ENCODE assay signal across 15 cellular contexts in the genomic region with DNA sequence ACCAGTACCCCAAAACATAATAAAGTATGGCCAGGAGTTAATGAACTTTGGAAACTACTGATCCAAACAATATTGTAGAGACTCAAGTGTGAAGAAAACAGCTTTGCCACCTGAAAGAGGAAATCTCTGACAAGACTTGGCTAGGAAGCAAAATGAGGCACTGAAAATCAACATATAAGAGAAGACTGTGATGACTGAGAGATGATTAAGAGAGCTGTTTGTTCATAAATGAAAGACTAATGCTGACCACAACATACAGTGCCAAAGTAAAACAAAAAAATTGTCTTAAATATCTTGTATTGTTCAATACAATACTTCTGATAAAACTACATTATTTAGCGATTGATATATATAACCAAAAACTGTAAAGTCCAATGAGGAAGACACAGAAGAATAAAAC. TPM values are rescaled to one million over a fixed set of nuclear protein-coding genes. Genes with fewer than 3 reads are reported as not detected.
A peak's percentile ranks its signal among the peaks of the same experiment; 100 is the strongest.
DNase-seq lines count a peak whose midpoint lies in the region; ATAC-seq and TF ChIP-seq lines count a peak whose summit lies in the region.
"Had no signal": no experiment of that assay in that cellular context is flagged by ENCODE, and none has a peak within 500 bp of the region (broad histone marks: within the 10 kb centered on the region; RNA-seq: fewer than 3 reads in every experiment).

No MANE protein-coding gene starts in this region.

- peaks cover 49% of the 10 kb centered on the region for H3K4me1 Mint-ChIP-seq in activated naive CD4-positive, alpha-beta T cell treated with anti-CD3 and anti-CD28 coated beads, Interleukin-2, amount 50 U/mL, for 24 hours
- H3K4me1 Mint-ChIP-seq in stimulated activated memory B cell treated with anti-CD40 and anti-IgM and Interleukin-4, amounts not matched to agents 10 μg/mL and 1 μg/mL and 100 μg/mL, for 72 hours = peaks cover 14% of the 10 kb centered on the region

- CTCF ChIA-PET in Panc1 (lab: Charles Lee) = no interaction called here

- peaks cover 4% of the 10 kb centered on the region for H3K36me3 Mint-ChIP-seq in activated naive CD4-positive, alpha-beta T cell treated with anti-CD3 and anti-CD28 coated beads, Interleukin-2, amount 50 U/mL, for 24 hours
- peaks cover 21% of the 10 kb centered on the region for H3K36me3 Mint-ChIP-seq in stimulated activated memory B cell treated with anti-CD40 and anti-IgM and Interleukin-4, amounts not matched to agents 10 μg/mL and 1 μg/mL and 100 μg/mL, for 72 hours

- DNase-seq in activated naive CD4-positive, alpha-beta T cell treated with anti-CD3 and anti-CD28 coated beads, Interleukin-2, amount 50 U/mL, for 16 hours = no peak
- no peak for DNase-seq in Panc1 (ENCODE audit: low read depth, low spot score)
- peak; percentile 66 for DNase-seq in epithelial cell of esophagus (ENCODE audit: low read depth)
- DNase-seq in anterior cingulate cortex (lab: John Stamatoyannopoulos, UW) = no peak
- DNase-seq in left lobe of liver (ENCODE audit: low spot score) = no peak
- no peak for DNase-seq in activated effector memory CD4-positive, alpha-beta T cell treated with Interleukin-2 at 50 U/mL for 16 hours
- DNase-seq: DMS79 treated with DMSO at 0.1 percent for 48 hours, esophagus squamous epithelium, NCI-H1930, NCI-H69, ovary, trophoblast cell had no signal

- TSS peak; percentile 4 for BruUV-seq in Panc1 (replicated peaks; lab: Mats Ljungman, UMichigan)

- intact Hi-C loops in Panc1 (cut with micrococcal nuclease; ENCODE audit: unreplicated experiment) = no loop called here

- no peak overlapping the region for H3K4me3 ChIP-seq in Panc1 (ENCODE audit: low read depth in 2 of 2, low read length in 2 of 2)
- H3K4me3 ChIP-seq in epithelial cell of esophagus (ENCODE audit: low read length) = no peak overlapping the region
- H3K4me3 ChIP-seq: esophagus squamous epithelium, ovary had no signal

- TF ChIP-seq CTCF in Panc1 (IDR thresholded peaks at IDR 0.05) (no peak), epithelial cell of esophagus (IDR thresholded peaks at IDR 0.05; ENCODE audit: insufficient read depth, low read depth, low read length, missing control alignments) (no peak)

- H3K27ac Mint-ChIP-seq in activated naive CD4-positive, alpha-beta T cell treated with anti-CD3 and anti-CD28 coated beads, Interleukin-2, amount 50 U/mL, for 24 hours = peak overlapping the region; percentile 85
- peak overlapping the region; percentile 70 for H3K27ac Mint-ChIP-seq in stimulated activated memory B cell treated with anti-CD40 and anti-IgM and Interleukin-4, amounts not matched to agents 10 μg/mL and 1 μg/mL and 100 μg/mL, for 72 hours

- H3K27me3 ChIP-seq in Panc1 (ENCODE audit: control insufficient read depth, insufficient read depth, low read length) = no peaks in the 10 kb centered on the region
- H3K27me3 ChIP-seq: esophagus squamous epithelium, ovary had no signal

- POLR2A ChIA-PET in Panc1 (lab: Charles Lee) = interaction anchor here (0.7 kb wide), 1 partner anchor 577 kb away, joined by 4 read pairs; no protein-coding TSS in a partner anchor

- H3K4me1 ChIP-seq in Panc1 (ENCODE audit: control insufficient read depth, insufficient read depth, low read length) = no peaks in the 10 kb centered on the region; the same call in 1 of the 2 replicates

- H3K27ac ChIP-seq in Panc1 (ENCODE audit: low read length) = no peak overlapping the region
- H3K27ac ChIP-seq: esophagus squamous epithelium, ovary had no signal

- no peak for ATAC-seq in Panc1
- ATAC-seq in stimulated activated memory B cell treated with anti-CD40 and anti-IgM and Interleukin-4, amounts not matched to agents 10 μg/mL and 1 μg/mL and 100 μg/mL, for 72 hours = no peak
- ATAC-seq in left lobe of liver = no peak
- ATAC-seq: Right ventricle myocardium inferior had no signal

- no peaks in the 10 kb centered on the region for H3K9me3 ChIP-seq in Panc1 (ENCODE audit: control insufficient read depth, insufficient read depth, low read depth, low read length)
- H3K9me3 ChIP-seq: esophagus squamous epithelium, ovary had no signal

- H3K36me3 ChIP-seq in Panc1 (ENCODE audit: control insufficient read depth, insufficient read depth, low read length) = peaks cover 9% of the 10 kb centered on the region; the same call in 1 of the 2 replicates
- H3K36me3 ChIP-seq: ovary had no signal

- no peak overlapping the region for H3K4me3 Mint-ChIP-seq in activated naive CD4-positive, alpha-beta T cell treated with anti-CD3 and anti-CD28 coated beads, Interleukin-2, amount 50 U/mL, for 24 hours
- H3K4me3 Mint-ChIP-seq in stimulated activated memory B cell treated with anti-CD40 and anti-IgM and Interleukin-4, amounts not matched to agents 10 μg/mL and 1 μg/mL and 100 μg/mL, for 72 hours = no peak overlapping the region

- H3K9me3 Mint-ChIP-seq in activated naive CD4-positive, alpha-beta T cell treated with anti-CD3 and anti-CD28 coated beads, Interleukin-2, amount 50 U/mL, for 24 hours = no peaks in the 10 kb centered on the region
- no peaks in the 10 kb centered on the region for H3K9me3 Mint-ChIP-seq in stimulated activated memory B cell treated with anti-CD40 and anti-IgM and Interleukin-4, amounts not matched to agents 10 μg/mL and 1 μg/mL and 100 μg/mL, for 72 hours

- in situ Hi-C loops in Panc1 (cut with HindIII; ENCODE audit: low pct_unique_long_range_greater_than_20kb, low sequenced_read_pairs) = no loop called here

- H3K27me3 Mint-ChIP-seq in activated naive CD4-positive, alpha-beta T cell treated with anti-CD3 and anti-CD28 coated beads, Interleukin-2, amount 50 U/mL, for 24 hours = no peaks in the 10 kb centered on the region
- H3K27me3 Mint-ChIP-seq in stimulated activated memory B cell treated with anti-CD40 and anti-IgM and Interleukin-4, amounts not matched to agents 10 μg/mL and 1 μg/mL and 100 μg/mL, for 72 hours = no peaks in the 10 kb centered on the region

RNA-seq across cellular contexts. Expression of gene RC3H2, which starts 7.2 kb away (rescaled TPM):
- 57.6 TPM for total RNA-seq in Panc1 (2021; ENCODE audit: unreplicated experiment)
- polyA plus RNA-seq in Panc1 (2012; ENCODE audit: insufficient read length) = 16.1 TPM
- total RNA-seq in left lobe of liver = 15.1 TPM

RNA-seq across cellular contexts. Expression of gene ZBTB6, which starts 15.2 kb away (rescaled TPM):
- total RNA-seq in Panc1 (2021; ENCODE audit: unreplicated experiment) (5.9 TPM), left lobe of liver (2.0 TPM)
- polyA plus RNA-seq in Panc1 (2012; ENCODE audit: insufficient read length) = 1.9 TPM

RNA-seq across cellular contexts. Expression of gene ZBTB26, which starts 33.3 kb away (rescaled TPM):
- 4.5 TPM for total RNA-seq in Panc1 (2021; ENCODE audit: unreplicated experiment)
- polyA plus RNA-seq in Panc1 (2012; ENCODE audit: insufficient read length) = 1.2 TPM
- total RNA-seq in left lobe of liver = 1.7 TPM

RNA-seq across cellular contexts. Expression of gene RABGAP1, which starts 42.9 kb away (rescaled TPM):
- total RNA-seq in Panc1 (2021; ENCODE audit: unreplicated experiment) (41.4 TPM), left lobe of liver (13.9 TPM)
- 18.0 TPM for polyA plus RNA-seq in Panc1 (2012; ENCODE audit: insufficient read length)
